1 cellular context compared by ENCODE assay signal in genomic region chr14:81219821-81220487, GRCh38.
TF ChIP-seq lines count a peak whose summit lies in the region.

No MANE protein-coding gene starts in this region.

TF ChIP-seq in GM23338, 12 proteins besides CTCF, POLR2A, EP300 and RAD21 (continued from another document):
- TF ChIP-seq ZNF462 (CRISPR knock-in tag; IDR thresholded peaks at IDR 0.05) (no peak), POLR2AphosphoS5 (IDR thresholded peaks at IDR 0.05; ENCODE audit: low read depth) (no peak), ZNF114 (CRISPR knock-in tag; IDR thresholded peaks at IDR 0.05) (no peak), CREB1 (CRISPR knock-in tag; IDR thresholded peaks at IDR 0.05; ENCODE audit: low read depth) (no peak)
